1 cellular context compared by ENCODE assay signal in the genomic region with DNA sequence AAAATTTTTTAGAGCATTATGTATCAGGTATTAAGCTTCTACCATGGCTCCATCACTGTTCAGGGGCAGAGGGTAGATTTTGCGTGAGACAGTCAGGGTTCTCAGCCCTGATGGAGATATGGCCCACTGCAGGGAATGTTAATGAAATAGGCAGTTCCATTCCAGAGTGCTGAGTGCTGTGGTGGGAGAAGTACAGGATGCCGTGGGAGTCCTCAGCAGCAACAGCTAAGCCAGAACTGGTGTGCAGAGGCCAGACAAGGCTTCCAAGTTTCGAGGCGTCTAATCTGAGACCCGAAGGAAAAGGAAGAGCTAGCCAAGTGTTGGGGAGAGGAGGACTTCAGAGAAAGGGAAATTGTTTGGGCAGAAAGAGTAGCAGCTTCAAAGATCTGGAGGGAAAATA.
TF ChIP-seq lines count a peak whose summit lies in the region.

No MANE protein-coding gene starts in this region.

TF ChIP-seq in IMR-90, 13 proteins besides CTCF, POLR2A, EP300 and RAD21 (continued from another document):
- TF ChIP-seq, protein P1, sequence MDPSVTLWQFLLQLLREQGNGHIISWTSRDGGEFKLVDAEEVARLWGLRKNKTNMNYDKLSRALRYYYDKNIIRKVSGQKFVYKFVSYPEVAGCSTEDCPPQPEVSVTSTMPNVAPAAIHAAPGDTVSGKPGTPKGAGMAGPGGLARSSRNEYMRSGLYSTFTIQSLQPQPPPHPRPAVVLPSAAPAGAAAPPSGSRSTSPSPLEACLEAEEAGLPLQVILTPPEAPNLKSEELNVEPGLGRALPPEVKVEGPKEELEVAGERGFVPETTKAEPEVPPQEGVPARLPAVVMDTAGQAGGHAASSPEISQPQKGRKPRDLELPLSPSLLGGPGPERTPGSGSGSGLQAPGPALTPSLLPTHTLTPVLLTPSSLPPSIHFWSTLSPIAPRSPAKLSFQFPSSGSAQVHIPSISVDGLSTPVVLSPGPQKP (IDR thresholded peaks at IDR 0.05; ENCODE audit: borderline replicate concordance, low read depth, low read length): no peak
- TF ChIP-seq FOS (IDR thresholded peaks at IDR 0.05; ENCODE audit: low read depth, low read length): no peak
- no peak for TF ChIP-seq SMC3 (IDR thresholded peaks at IDR 0.05; ENCODE audit: low read depth, low read length)
- TF ChIP-seq BHLHE40 (IDR thresholded peaks at IDR 0.05; ENCODE audit: low read depth, low read length): no peak
- no peak for TF ChIP-seq MAFK (IDR thresholded peaks at IDR 0.05; ENCODE audit: low read depth, low read length)
- TF ChIP-seq CEBPB (IDR thresholded peaks at IDR 0.05; ENCODE audit: low read depth, low read length): no peak
- no peak for TF ChIP-seq MXI1 (IDR thresholded peaks at IDR 0.05; ENCODE audit: borderline replicate concordance, low read depth, low read length)
- TF ChIP-seq RCOR1 (IDR thresholded peaks at IDR 0.05; ENCODE audit: insufficient replicate concordance, low read length): no peak
